In the genomic region with DNA sequence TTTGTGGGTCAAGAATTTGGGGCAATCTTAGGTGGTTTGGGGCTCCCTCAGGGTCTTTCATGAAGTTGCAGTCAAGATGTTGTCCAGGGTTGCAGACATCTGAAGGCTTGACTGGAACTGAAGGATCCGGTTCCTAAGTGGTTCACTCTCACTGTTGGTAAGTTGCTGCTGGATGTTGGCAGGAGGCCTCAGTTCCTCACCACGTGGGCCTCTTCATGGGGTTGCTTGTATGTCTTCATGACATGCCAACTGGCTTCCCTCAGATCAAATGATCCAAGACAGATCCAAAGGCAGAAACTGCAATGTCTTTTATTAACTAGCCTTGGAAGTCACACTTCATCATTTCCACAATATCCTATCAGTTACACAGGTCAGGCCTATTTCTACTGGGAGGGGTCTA, we compare ENCODE assay signal across 20 cellular contexts. TPM values are rescaled to one million over a fixed set of nuclear protein-coding genes. Genes with fewer than 3 reads are reported as not detected.
DNase-seq lines count a peak whose midpoint lies in the region; ATAC-seq, FAIRE-seq and TF ChIP-seq lines count a peak whose summit lies in the region.
"Had no signal": no experiment of that assay in that cellular context is flagged by ENCODE, and none has a peak within 500 bp of the region (broad histone marks: within the 10 kb centered on the region; RNA-seq: fewer than 3 reads in every experiment).

No MANE protein-coding gene starts in this region.

- no peak overlapping the region for H3K4me3 Mint-ChIP-seq in activated CD4-positive, alpha-beta T cell treated with anti-CD3 and anti-CD28 coated beads, Interleukin-2, amount 10 ng/mL, durations not matched to agents 7 days and 5 days
- peak overlapping the region in 4 of 8 donors; percentile 34 to 54 (median 46) for H3K4me3 Mint-ChIP-seq in CD4-positive, alpha-beta memory T cell
- peak overlapping the region; percentile 13 for H3K4me3 Mint-ChIP-seq in activated T-helper 1 cell treated with anti-CD3 and anti-CD28 coated beads, Interleukin-12 subunit alpha, Interleukin-12 subunit beta, Interleukin-2, Interleukin-4 antibody, amounts not matched to agents 30 ng/mL and 10 ng/mL and 1 ng/mL, durations not matched to agents 14 hours and 24 hours and 36 hours
- no peak overlapping the region for H3K4me3 Mint-ChIP-seq in natural killer cell

- peak overlapping the region; percentile 33 for H3K27ac Mint-ChIP-seq in activated CD4-positive, alpha-beta T cell treated with anti-CD3 and anti-CD28 coated beads, Interleukin-2, amount 10 ng/mL, durations not matched to agents 7 days and 5 days
- peak overlapping the region in 5 of 7 donors; percentile 47 to 86 (median 78) for H3K27ac Mint-ChIP-seq in CD4-positive, alpha-beta memory T cell
- peak overlapping the region; percentile 37 for H3K27ac Mint-ChIP-seq in activated T-helper 1 cell treated with anti-CD3 and anti-CD28 coated beads, Interleukin-12 subunit alpha, Interleukin-12 subunit beta, Interleukin-2, Interleukin-4 antibody, amounts not matched to agents 30 ng/mL and 10 ng/mL and 1 ng/mL, durations not matched to agents 14 hours and 24 hours and 36 hours
- peak overlapping the region; percentile 58 to 88 for H3K27ac Mint-ChIP-seq in natural killer cell

- CTCF ChIA-PET in activated CD4-positive, alpha-beta T cell treated with anti-CD3 and anti-CD28 coated beads, Interleukin-2, amount 10 ng/mL, durations not matched to agents 7 days and 5 days (lab: Charles Lee): no interaction called here
- CTCF ChIA-PET in CD4-positive, alpha-beta memory T cell (lab: Charles Lee; ENCODE audit: partially characterized antibody): interaction anchor here (1.0 to 3.5 kb wide), 4 partner anchors 29 to 62 kb away, joined by 4 to 22 read pairs (median 12); no protein-coding TSS in a partner anchor

- no peak for TF ChIP-seq POLR2A in H54 (IDR thresholded peaks at IDR 0.05; ENCODE audit: low read depth, low read length)

- no peaks in the 10 kb centered on the region for H3K27me3 Mint-ChIP-seq in activated CD4-positive, alpha-beta T cell treated with anti-CD3 and anti-CD28 coated beads, Interleukin-2, amount 10 ng/mL, durations not matched to agents 7 days and 5 days
- no peaks in the 10 kb centered on the region for H3K27me3 Mint-ChIP-seq in CD4-positive, alpha-beta memory T cell
- no peaks in the 10 kb centered on the region for H3K27me3 Mint-ChIP-seq in activated T-helper 1 cell treated with anti-CD3 and anti-CD28 coated beads, Interleukin-12 subunit alpha, Interleukin-12 subunit beta, Interleukin-2, Interleukin-4 antibody, amounts not matched to agents 30 ng/mL and 10 ng/mL and 1 ng/mL, durations not matched to agents 14 hours and 24 hours and 36 hours (ENCODE audit: insufficient read depth)
- H3K27me3 Mint-ChIP-seq in natural killer cell (ENCODE audit: low read depth in 2 of 2): no peaks in the 10 kb centered on the region

- no peaks in the 10 kb centered on the region for H3K9me3 ChIP-seq in CD4-positive, alpha-beta memory T cell (ENCODE audit: control insufficient read depth in 1 of 2, low read length in 2 of 2)
- H3K9me3 ChIP-seq: prostate gland had no signal

- H3K36me3 ChIP-seq in CD4-positive, alpha-beta memory T cell (ENCODE audit: insufficient read depth, low read length): no peaks in the 10 kb centered on the region
- H3K36me3 ChIP-seq: prostate gland had no signal

- no peak for FAIRE-seq in H54 (lab: Jason Lieb, UNC)
- FAIRE-seq: GM12878 had no signal

- H3K9me3 Mint-ChIP-seq in activated CD4-positive, alpha-beta T cell treated with anti-CD3 and anti-CD28 coated beads, Interleukin-2, amount 10 ng/mL, durations not matched to agents 7 days and 5 days: peaks cover 27% of the 10 kb centered on the region
- H3K9me3 Mint-ChIP-seq in CD4-positive, alpha-beta memory T cell: peaks cover 3 to 15% (median 7%) of the 10 kb centered on the region in 8 donors
- H3K9me3 Mint-ChIP-seq in activated T-helper 1 cell treated with anti-CD3 and anti-CD28 coated beads, Interleukin-12 subunit alpha, Interleukin-12 subunit beta, Interleukin-2, Interleukin-4 antibody, amounts not matched to agents 30 ng/mL and 10 ng/mL and 1 ng/mL, durations not matched to agents 14 hours and 24 hours and 36 hours: peaks cover 34% of the 10 kb centered on the region
- peaks cover 2 to 6% of the 10 kb centered on the region in 2 donors for H3K9me3 Mint-ChIP-seq in natural killer cell

- POLR2A ChIA-PET in activated CD4-positive, alpha-beta T cell treated with anti-CD3 and anti-CD28 coated beads, Interleukin-2, amount 10 ng/mL, durations not matched to agents 7 days and 5 days (lab: Charles Lee): no interaction called here
- POLR2A ChIA-PET in CD4-positive, alpha-beta memory T cell (lab: Charles Lee; ENCODE audit: partially characterized antibody): interaction anchor here (3.5 to 5.5 kb wide), 3 partner anchors 49 to 80 kb away, joined by 15 to 69 read pairs (median 31); partner anchors contain the start of gene ARF6

- no peaks in the 10 kb centered on the region for H3K27me3 ChIP-seq in CD4-positive, alpha-beta memory T cell (ENCODE audit: insufficient read depth, low read length)

- peaks cover 64% of the 10 kb centered on the region for H3K4me1 ChIP-seq in CD4-positive, alpha-beta memory T cell (ENCODE audit: insufficient read depth, low read length)
- H3K4me1 ChIP-seq: prostate gland had no signal

- ATAC-seq in natural killer cell: no peak
- ATAC-seq: GM12878 had no signal

- intact Hi-C loops in CD4-positive, alpha-beta memory T cell (cut with micrococcal nuclease): no loop called here
- intact Hi-C loops in activated T-helper 1 cell treated with anti-CD3 and anti-CD28 coated beads, Interleukin-12 subunit alpha, Interleukin-12 subunit beta, Interleukin-2, Interleukin-4 antibody, amounts not matched to agents 30 ng/mL and 10 ng/mL and 1 ng/mL, durations not matched to agents 14 hours and 24 hours and 36 hours (cut with micrococcal nuclease): no loop called here
- intact Hi-C loops in natural killer cell (cut with micrococcal nuclease): no loop called here

- peaks cover 64% of the 10 kb centered on the region for H3K4me1 Mint-ChIP-seq in activated CD4-positive, alpha-beta T cell treated with anti-CD3 and anti-CD28 coated beads, Interleukin-2, amount 10 ng/mL, durations not matched to agents 7 days and 5 days
- H3K4me1 Mint-ChIP-seq in CD4-positive, alpha-beta memory T cell: peaks cover 53 to 78% (median 67%) of the 10 kb centered on the region in 4 donors
- peaks cover 71% of the 10 kb centered on the region for H3K4me1 Mint-ChIP-seq in activated T-helper 1 cell treated with anti-CD3 and anti-CD28 coated beads, Interleukin-12 subunit alpha, Interleukin-12 subunit beta, Interleukin-2, Interleukin-4 antibody, amounts not matched to agents 30 ng/mL and 10 ng/mL and 1 ng/mL, durations not matched to agents 14 hours and 24 hours and 36 hours (ENCODE audit: low read depth)
- peaks cover 56 to 58% of the 10 kb centered on the region in 2 donors for H3K4me1 Mint-ChIP-seq in natural killer cell

- no peak for TF ChIP-seq CTCF in natural killer cell (IDR thresholded peaks at IDR 0.05)

- no peak overlapping the region for H3K27ac ChIP-seq in CD4-positive, alpha-beta memory T cell (ENCODE audit: low read depth, low read length)
- H3K27ac ChIP-seq: prostate gland had no signal

- DNase-seq in activated CD4-positive, alpha-beta T cell treated with anti-CD3 and anti-CD28 coated beads, Interleukin-2, amount 10 ng/mL, durations not matched to agents 7 days and 5 days: no peak
- no peak for DNase-seq in activated CD4-positive, alpha-beta T cell treated with anti-CD3 and anti-CD28 coated beads, Interleukin-2, amount 50 U/mL, for 48 hours
- no peak for DNase-seq in CD4-positive, alpha-beta memory T cell
- DNase-seq in activated T-helper 1 cell treated with anti-CD3 and anti-CD28 coated beads, Interleukin-12 subunit alpha, Interleukin-12 subunit beta, Interleukin-2, Interleukin-4 antibody, amounts not matched to agents 30 ng/mL and 10 ng/mL and 1 ng/mL, durations not matched to agents 14 hours and 24 hours and 36 hours (ENCODE audit: low spot score): no peak
- no peak for DNase-seq in natural killer cell
- DNase-seq in medulla oblongata (ENCODE audit: extremely low spot score): no peak
- no peak for DNase-seq in SIG-M5 (lab: John Stamatoyannopoulos, UW)
- no peak for DNase-seq in H54 (ENCODE audit: insufficient read length, low spot score)
- DNase-seq: activated CD4-positive, alpha-beta T cell treated with anti-CD3 and anti-CD28 coated beads for 4 hours; central memory CD4-positive, alpha-beta T cell; dermis blood vessel endothelial cell; glutamatergic neuron; kidney glomerular epithelial cell; NCI-H1694 treated with DMSO at 0.1 percent for 48 hours; NCI-H69; stimulated activated CD8-positive, alpha-beta memory T cell treated with anti-CD3 and anti-CD28 coated beads, Interleukin-4, amount 100 ng/mL, for 48 hours; T-helper 2 cell had no signal

- no peak overlapping the region for H3K4me3 ChIP-seq in CD4-positive, alpha-beta memory T cell (ENCODE audit: low read length in 2 of 2)
- H3K4me3 ChIP-seq: GM12878, lung, prostate gland had no signal

- peaks cover 40% of the 10 kb centered on the region for H3K36me3 Mint-ChIP-seq in activated CD4-positive, alpha-beta T cell treated with anti-CD3 and anti-CD28 coated beads, Interleukin-2, amount 10 ng/mL, durations not matched to agents 7 days and 5 days (ENCODE audit: low read depth)
- H3K36me3 Mint-ChIP-seq in CD4-positive, alpha-beta memory T cell: peaks cover 0 to 12% of the 10 kb centered on the region in 2 donors
- H3K36me3 Mint-ChIP-seq in activated T-helper 1 cell treated with anti-CD3 and anti-CD28 coated beads, Interleukin-12 subunit alpha, Interleukin-12 subunit beta, Interleukin-2, Interleukin-4 antibody, amounts not matched to agents 30 ng/mL and 10 ng/mL and 1 ng/mL, durations not matched to agents 14 hours and 24 hours and 36 hours (ENCODE audit: low read depth): peaks cover 24% of the 10 kb centered on the region
- peaks cover 7% of the 10 kb centered on the region for H3K36me3 Mint-ChIP-seq in natural killer cell

RNA-seq across cellular contexts. Expression of gene ARF6, which starts 49.2 kb away (rescaled TPM):
- total RNA-seq in activated CD4-positive, alpha-beta T cell treated with anti-CD3 and anti-CD28 coated beads, Interleukin-2, amount 10 ng/mL, durations not matched to agents 7 days and 5 days: 100 to 1,000 TPM; 160 to 165 TPM
- 100 to 1,000 TPM; 116 to 124 TPM for total RNA-seq in CD4-positive, alpha-beta memory T cell
- 100 to 1,000 TPM; 157 to 164 TPM for polyA plus RNA-seq in CD4-positive, alpha-beta memory T cell
- 163 and 164 TPM in 2 replicates for total RNA-seq in activated T-helper 1 cell treated with anti-CD3 and anti-CD28 coated beads, Interleukin-12 subunit alpha, Interleukin-12 subunit beta, Interleukin-2, Interleukin-4 antibody, amounts not matched to agents 30 ng/mL and 10 ng/mL and 1 ng/mL, durations not matched to agents 14 hours and 24 hours and 36 hours
- 100 to 1,000 TPM; 124 to 132 (median 128) TPM for total RNA-seq in natural killer cell
